In genomic region chr10:17981766-17982380, GRCh38 we compare ENCODE assay signal across 12 cellular contexts. TPM values are rescaled to one million over a fixed set of nuclear protein-coding genes. Genes with fewer than 3 reads are reported as not detected.
DNase-seq lines count a peak whose midpoint lies in the region; ATAC-seq and TF ChIP-seq lines count a peak whose summit lies in the region.
"Had no signal": no experiment of that assay in that cellular context is flagged by ENCODE, and none has a peak within 500 bp of the region (broad histone marks: within the 10 kb centered on the region; RNA-seq: fewer than 3 reads in every experiment).

No MANE protein-coding gene starts in this region.

- no peak for TF ChIP-seq CTCF in PC-3 (conservative IDR thresholded peaks at IDR 0.05; ENCODE audit: low read depth, low read length)
- no peak for TF ChIP-seq CTCF in endodermal cell (conservative IDR thresholded peaks at IDR 0.05)
- TF ChIP-seq CTCF in neural cell (IDR thresholded peaks at IDR 0.05; ENCODE audit: poor library complexity, severe bottlenecking): no peak

- TF ChIP-seq RAD21 in neural cell (conservative IDR thresholded peaks at IDR 0.05): no peak

- BruUV-seq in PC-3 (replicated peaks; lab: Mats Ljungman, UMichigan): no TSS peak

- no peaks in the 10 kb centered on the region for H3K36me3 ChIP-seq in PC-3 (ENCODE audit: low read depth, low read length)
- no peaks in the 10 kb centered on the region for H3K36me3 ChIP-seq in endodermal cell (ENCODE audit: control insufficient read depth, insufficient read depth, low read length)
- no peaks in the 10 kb centered on the region for H3K36me3 ChIP-seq in neural cell (ENCODE audit: insufficient read depth, low read length)
- no peaks in the 10 kb centered on the region for H3K36me3 ChIP-seq in effector memory CD4-positive, alpha-beta T cell (ENCODE audit: control insufficient read depth, insufficient read depth, low read length)
- H3K36me3 ChIP-seq: transverse colon had no signal

- CTCF ChIA-PET in PC-3 (lab: Charles Lee): no interaction called here

- H4K20me1 ChIP-seq in PC-3 (ENCODE audit: low read length): no peaks in the 10 kb centered on the region
- no peaks in the 10 kb centered on the region for H4K20me1 ChIP-seq in neural cell (ENCODE audit: insufficient read depth)

- peaks cover 10% of the 10 kb centered on the region for H3K4me1 Mint-ChIP-seq in endodermal cell

- H3K9me3 Mint-ChIP-seq in endodermal cell: peaks cover 2% of the 10 kb centered on the region

- DNase-seq in EL (peak; percentile 92), PC-3 (peak; percentile 66), endodermal cell (no peak), NK-92 (lab: John Stamatoyannopoulos, UW; ENCODE audit: unreplicated experiment) (no peak)
- no peak for DNase-seq in effector memory CD4-positive, alpha-beta T cell
- DNase-seq: NCI-H187, T1000, transverse colon had no signal

- H3F3A ChIP-seq in PC-3 (ENCODE audit: low read length, unreplicated experiment) (no peaks in the 10 kb centered on the region), neural cell (ENCODE audit: insufficient read depth, low read length, poor library complexity, severe bottlenecking) (no peaks in the 10 kb centered on the region)

- H3K4me3 Mint-ChIP-seq in endodermal cell: no peak overlapping the region

- intact Hi-C loops in PC-3 (cut with micrococcal nuclease): no loop called here

- no CpG with 5 or more reads among the region's 1 CpG for WGBS in endodermal cell (ENCODE audit: insufficient coverage in 1 of 2, insufficient read length in 1 of 2), 2 experiments

- H3K9ac ChIP-seq in PC-3 (ENCODE audit: low read length) (no peak overlapping the region), endodermal cell (ENCODE audit: extremely low read depth, low read length, poor library complexity, severe bottlenecking) (no peak overlapping the region), neural cell (ENCODE audit: low read length) (no peak overlapping the region)

- H3K9me3 ChIP-seq in PC-3 (ENCODE audit: low read length) (no peaks in the 10 kb centered on the region), endodermal cell (ENCODE audit: control insufficient read depth, low read length) (peaks cover 10% of the 10 kb centered on the region), neural cell (ENCODE audit: low read length) (no peaks in the 10 kb centered on the region)
- H3K9me3 ChIP-seq in effector memory CD4-positive, alpha-beta T cell (ENCODE audit: control insufficient read depth, low read length): no peaks in the 10 kb centered on the region
- H3K9me3 ChIP-seq: transverse colon had no signal

- no peaks in the 10 kb centered on the region for H3K36me3 Mint-ChIP-seq in endodermal cell (ENCODE audit: low read depth)

- POLR2A ChIA-PET in PC-3 (lab: Charles Lee; ENCODE audit: unreplicated experiment): interaction anchor here (0.5 kb wide), 1 partner anchor 10 kb away, joined by 3 read pairs; no protein-coding TSS in a partner anchor

- H2AFZ ChIP-seq in PC-3 (ENCODE audit: low read length) (no peak overlapping the region), neural cell (ENCODE audit: low read depth, low read length) (no peak overlapping the region)

- H3K4me1 ChIP-seq in PC-3 (ENCODE audit: insufficient read depth, low read length) (peaks cover 19% of the 10 kb centered on the region), endodermal cell (ENCODE audit: control insufficient read depth, insufficient read depth, low read length) (no peaks in the 10 kb centered on the region)
- H3K4me1 ChIP-seq in effector memory CD4-positive, alpha-beta T cell (ENCODE audit: control insufficient read depth, insufficient read depth, low read length, poor library complexity, severe bottlenecking): no peaks in the 10 kb centered on the region
- H3K4me1 ChIP-seq: transverse colon had no signal

- no peak for TF ChIP-seq EP300 in neural cell (conservative IDR thresholded peaks at IDR 0.05; ENCODE audit: poor library complexity, severe bottlenecking)

- H3K27ac ChIP-seq in PC-3 (ENCODE audit: low read length): 0 out of 2 replicates have a peak overlapping the region, but pooled peaks have one; percentile 26
- no peak overlapping the region for H3K27ac ChIP-seq in endodermal cell (ENCODE audit: low read depth, low read length)
- no peak overlapping the region for H3K27ac ChIP-seq in neural cell (ENCODE audit: low read length)
- no peak overlapping the region for H3K27ac ChIP-seq in effector memory CD4-positive, alpha-beta T cell (ENCODE audit: insufficient read depth, low read length, poor library complexity, severe bottlenecking)
- H3K27ac ChIP-seq: transverse colon had no signal

- no peaks in the 10 kb centered on the region for H3K27me3 Mint-ChIP-seq in endodermal cell (ENCODE audit: insufficient read depth)

- H3K27me3 ChIP-seq in PC-3 (ENCODE audit: low read length): no peaks in the 10 kb centered on the region
- H3K27me3 ChIP-seq in endodermal cell (ENCODE audit: control insufficient read depth, insufficient read depth, low read length, poor library complexity, severe bottlenecking): no peaks in the 10 kb centered on the region
- no peaks in the 10 kb centered on the region for H3K27me3 ChIP-seq in neural cell (ENCODE audit: insufficient read depth, low read depth, low read length)
- H3K27me3 ChIP-seq in effector memory CD4-positive, alpha-beta T cell (replicated peaks; ENCODE audit: control insufficient read depth, insufficient read depth, low read length, poor library complexity, severe bottlenecking): no peaks in the 10 kb centered on the region
- H3K27me3 ChIP-seq: transverse colon had no signal

- H3K79me2 ChIP-seq in PC-3 (ENCODE audit: low read length): no peaks in the 10 kb centered on the region
- H3K79me2 ChIP-seq in neural cell (replicated peaks; ENCODE audit: insufficient read depth, low read length): no peaks in the 10 kb centered on the region

- no peak overlapping the region for H3K4me3 ChIP-seq in PC-3 (ENCODE audit: low read length)
- H3K4me3 ChIP-seq in endodermal cell (ENCODE audit: low read length): no peak overlapping the region
- no peak overlapping the region for H3K4me3 ChIP-seq in neural cell (ENCODE audit: low read length)
- H3K4me3 ChIP-seq in effector memory CD4-positive, alpha-beta T cell (ENCODE audit: insufficient read depth, low read depth, low read length, poor library complexity, severe bottlenecking): no peak overlapping the region
- H3K4me3 ChIP-seq: transverse colon had no signal

- ATAC-seq in PC-3 (peak; percentile 60), GM21737 (IDR thresholded peaks at IDR 0.05; ENCODE audit: unreplicated experiment) (no peak), HG03196 (IDR thresholded peaks at IDR 0.05; ENCODE audit: unreplicated experiment) (no peak)

- H3K27ac Mint-ChIP-seq in endodermal cell: peak overlapping the region; percentile 92

- H3K9me2 ChIP-seq in PC-3 (replicated peaks; ENCODE audit: low read length): no peaks in the 10 kb centered on the region
- H3K9me2 ChIP-seq in neural cell (ENCODE audit: insufficient read depth, low read length): no peaks in the 10 kb centered on the region

- H3K4me2 ChIP-seq in PC-3 (ENCODE audit: low read length): peak overlapping the region; percentile 37
- H3K4me2 ChIP-seq in neural cell (ENCODE audit: low read length): no peak overlapping the region

TF ChIP-seq in neural cell, 6 proteins besides CTCF, POLR2A, EP300 and RAD21:
- TF ChIP-seq SMC3 (conservative IDR thresholded peaks at IDR 0.05; ENCODE audit: poor library complexity) (no peak), POLR2AphosphoS5 (IDR thresholded peaks at IDR 0.05) (peak; percentile 21)

RNA-seq across cellular contexts. Expression of gene SLC39A12, which starts 30.2 kb away (rescaled TPM):
- total RNA-seq in PC-3 (2014; rRNA removed) (not detected in 2 replicates), endodermal cell (not detected)
- not detected for polyA plus RNA-seq in endodermal cell (2013, experiment 1 of 2)
- polyA plus RNA-seq in endodermal cell (2013, experiment 2 of 2): not detected
- not detected in 2 replicates for polyA plus RNA-seq in neural cell
- polyA minus RNA-seq in neural cell: not detected in 2 replicates
- total RNA-seq: pulmonary artery endothelial cell had no signal

Comparison
In these comparisons a context has a peak if more than half of its experiments do, and no peak if none do; other contexts are left out.
1. DNase-seq: peak in EL (single experiment) and PC-3 (single experiment); none in endodermal cell (single experiment), effector memory CD4-positive, alpha-beta T cell (0 of 3) and NK-92 (single experiment).